In the genomic region with DNA sequence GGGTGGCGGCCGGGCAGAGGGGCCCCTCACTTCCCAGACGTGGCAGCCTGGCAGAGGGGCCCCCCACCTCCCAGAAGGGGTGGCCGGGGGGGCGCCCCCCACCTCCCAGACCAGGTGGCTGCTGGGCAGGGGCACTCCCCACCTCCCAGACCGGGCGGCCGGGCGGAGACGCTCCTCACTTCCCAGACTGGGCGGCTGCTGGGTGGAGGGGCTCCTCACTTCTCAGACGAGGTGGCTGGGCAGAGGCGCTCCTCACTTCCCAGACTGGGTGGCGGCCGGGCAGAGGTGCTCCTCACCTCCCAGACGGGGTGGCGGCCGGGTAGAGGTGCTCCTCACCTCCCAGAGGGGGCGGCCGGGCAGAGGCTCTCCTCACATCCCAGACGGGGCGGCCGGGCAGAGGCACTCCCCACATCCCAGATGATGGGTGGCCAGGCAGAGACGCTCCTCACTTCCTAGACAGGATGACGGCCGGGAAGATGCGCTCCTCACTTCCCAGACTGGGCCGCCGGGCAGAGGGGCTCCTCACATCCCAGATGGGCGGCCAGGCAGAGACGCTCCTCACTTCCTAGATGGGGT, we compare ENCODE assay signal across 7 cellular contexts.
A peak's percentile ranks its signal among the peaks of the same experiment; 100 is the strongest.
DNase-seq lines count a peak whose midpoint lies in the region; ATAC-seq, FAIRE-seq and TF ChIP-seq lines count a peak whose summit lies in the region.
"Not testable (repeated sequence)": the region's sequence is repeated elsewhere in the genome, so short reads cannot be mapped to it uniquely, and the experiment has no call there.

No MANE protein-coding gene starts in this region.

- H4K20me1 ChIP-seq in endothelial cell of umbilical vein (replicated peaks; ENCODE audit: control insufficient read depth, extremely low read depth, insufficient read depth, low read length) = not testable (repeated sequence)

- ATAC-seq in left cardiac atrium = not testable (repeated sequence)

- dilution Hi-C loops in endothelial cell of umbilical vein (cut with MboI; ENCODE audit: extremely low pct_ligation_motif_present, low sequenced_read_pairs) = not testable (repeated sequence)

- CTCF ChIA-PET in HEK293 (lab: Yijun Ruan, JAX); endothelial cell of umbilical vein (lab: Charles Lee): not testable (repeated sequence)

- not testable (repeated sequence) for BruUV-seq in endothelial cell of umbilical vein (replicated peaks; lab: Mats Ljungman, UMichigan)

- H4K5ac ChIP-seq in mesendoderm (ENCODE audit: low read length) = not testable (repeated sequence)

- H3K4me3 ChIP-seq in HEK293 (ENCODE audit: low read depth, low read length); endothelial cell of umbilical vein (replicated peaks in 1 of 3; ENCODE audit: insufficient read depth in 1 of 3, low read depth in 1 of 3, low read length in 3 of 3); mesendoderm (ENCODE audit: low read length); spleen: not testable (repeated sequence)

- not testable (repeated sequence) for H3K9me3 ChIP-seq in HEK293 (ENCODE audit: control insufficient read depth, insufficient read depth, low read depth, low read length); endothelial cell of umbilical vein (replicated peaks; ENCODE audit: control insufficient read depth, insufficient read depth, low read length); spleen

- H3K27me3 ChIP-seq in endothelial cell of umbilical vein (ENCODE audit: control insufficient read depth in 2 of 2, insufficient read depth in 2 of 2, low read length in 2 of 2); mesendoderm (ENCODE audit: insufficient read depth, low read length, poor library complexity); spleen (replicated peaks in 1 of 7): not testable (repeated sequence)

- H3K79me2 ChIP-seq in endothelial cell of umbilical vein (ENCODE audit: control insufficient read depth, insufficient read depth, low read length); mesendoderm (ENCODE audit: control insufficient read depth, insufficient read depth, low read length): not testable (repeated sequence)

- H3K56ac ChIP-seq in mesendoderm (ENCODE audit: low read length) = not testable (repeated sequence)

- FAIRE-seq in endothelial cell of umbilical vein (lab: Jason Lieb, UNC) = not testable (repeated sequence)

- DNase-seq in DMS 273 (lab: John Stamatoyannopoulos, UW; ENCODE audit: unreplicated experiment) = peak; percentile 5
- peak; percentile 4 for DNase-seq in activated gamma-delta T cell treated with Interleukin-2 at 50 U/mL for 16 hours
- not testable (repeated sequence) for DNase-seq in endothelial cell of umbilical vein (ENCODE audit: low read depth, low spot score)
- DNase-seq in left cardiac atrium = peak; percentile 20
- DNase-seq in mesendoderm = peak; percentile 6
- peak; percentile 64 for DNase-seq in spleen

- not testable (repeated sequence) for H2AK5ac ChIP-seq in mesendoderm (ENCODE audit: low read length)

- TF ChIP-seq POLR2A in endothelial cell of umbilical vein (IDR thresholded peaks at IDR 0.05; ENCODE audit: low read depth, low read length); spleen (IDR thresholded peaks at IDR 0.05): not testable (repeated sequence)

- not testable (repeated sequence) for H3K4me1 ChIP-seq in HEK293 (ENCODE audit: control insufficient read depth, insufficient read depth, low read length); mesendoderm (ENCODE audit: control insufficient read depth, low read depth, low read length); spleen
- peaks cover 34% of the 10 kb centered on the region for H3K4me1 ChIP-seq in endothelial cell of umbilical vein (ENCODE audit: control insufficient read depth, extremely low read depth, insufficient read depth, low read length)

- H3K23ac ChIP-seq in mesendoderm (ENCODE audit: low read length) = not testable (repeated sequence)

- intact Hi-C loops in endothelial cell of umbilical vein (cut with micrococcal nuclease); left cardiac atrium (cut with DNase I); spleen (cut with DNase I; ENCODE audit: low total_unique reads): not testable (repeated sequence)

- not testable (repeated sequence) for H3K9me1 ChIP-seq in endothelial cell of umbilical vein (replicated peaks; ENCODE audit: control insufficient read depth, extremely low read depth, insufficient read depth, low read length)

- H3K18ac ChIP-seq in mesendoderm (ENCODE audit: low read length) = not testable (repeated sequence)

- not testable (repeated sequence) for H2BK120ac ChIP-seq in mesendoderm (ENCODE audit: low read depth, low read length)

- H3K9ac ChIP-seq in endothelial cell of umbilical vein (replicated peaks; ENCODE audit: extremely low read depth, insufficient read depth, low read length); mesendoderm (ENCODE audit: low read length): not testable (repeated sequence)

- H3K36me3 ChIP-seq in HEK293 (ENCODE audit: control insufficient read depth in 2 of 2, insufficient read depth in 1 of 2, low read length in 2 of 2); endothelial cell of umbilical vein (ENCODE audit: control insufficient read depth in 2 of 2, extremely low read depth in 1 of 2, insufficient read depth in 2 of 2, low read length in 2 of 2); mesendoderm (ENCODE audit: control insufficient read depth, insufficient read depth, low read length); spleen: not testable (repeated sequence)

- H4K8ac ChIP-seq in mesendoderm (ENCODE audit: low read depth, low read length) = not testable (repeated sequence)

- POLR2A ChIA-PET in HEK293 (lab: Yijun Ruan, JAX); endothelial cell of umbilical vein (lab: Charles Lee): not testable (repeated sequence)

- H2BK5ac ChIP-seq in mesendoderm (ENCODE audit: low read length) = not testable (repeated sequence)

- H3K4me2 ChIP-seq in endothelial cell of umbilical vein (ENCODE audit: insufficient read depth, low read length); mesendoderm (ENCODE audit: low read length): not testable (repeated sequence)

- H2BK15ac ChIP-seq in mesendoderm (replicated peaks; ENCODE audit: low read depth) = not testable (repeated sequence)

- H2AFZ ChIP-seq in endothelial cell of umbilical vein (ENCODE audit: low read depth, low read length) = not testable (repeated sequence)

- WGBS in mesendoderm (ENCODE audit: extremely low coverage, insufficient coverage, low lambda C conversion rate) = no CpG with 5 or more reads among the region's 31 CpGs
- WGBS in spleen, 5 donors = 84 to 99% (median 89%) methylated on average over 12 to 31 of the region's 31 CpGs; no CpG with 5 or more reads in 1 of the 5 donors

- not testable (repeated sequence) for H3K4ac ChIP-seq in mesendoderm (ENCODE audit: low read depth, low read length)

- TF ChIP-seq CTCF in HEK293 (tag by site-specific recombination; IDR thresholded peaks at IDR 0.05); endothelial cell of umbilical vein (IDR thresholded peaks at IDR 0.05; ENCODE audit: extremely low read depth in 1 of 2, insufficient read depth in 1 of 2, low read depth in 1 of 2, low read length in 2 of 2); spleen (IDR thresholded peaks at IDR 0.05 in 8 of 11, conservative IDR thresholded peaks at IDR 0.05 in 3 of 11): not testable (repeated sequence)

- not testable (repeated sequence) for H3K27ac ChIP-seq in HEK293 (ENCODE audit: extremely low read depth, low read depth, low read length); mesendoderm (ENCODE audit: low read depth, low read length); spleen
- peak overlapping the region; percentile 25 for H3K27ac ChIP-seq in endothelial cell of umbilical vein (ENCODE audit: insufficient read depth, low read depth, low read length)

- H3K79me1 ChIP-seq in mesendoderm (ENCODE audit: low read length) = not testable (repeated sequence)

TF ChIP-seq in HEK293, 187 proteins besides CTCF, POLR2A, EP300 and RAD21:
- TF ChIP-seq SETDB1 (IDR thresholded peaks at IDR 0.05; ENCODE audit: insufficient read length, low read length) = peak; percentile 44
